ENCODE assay signal across 1 cellular context in the genomic region with DNA sequence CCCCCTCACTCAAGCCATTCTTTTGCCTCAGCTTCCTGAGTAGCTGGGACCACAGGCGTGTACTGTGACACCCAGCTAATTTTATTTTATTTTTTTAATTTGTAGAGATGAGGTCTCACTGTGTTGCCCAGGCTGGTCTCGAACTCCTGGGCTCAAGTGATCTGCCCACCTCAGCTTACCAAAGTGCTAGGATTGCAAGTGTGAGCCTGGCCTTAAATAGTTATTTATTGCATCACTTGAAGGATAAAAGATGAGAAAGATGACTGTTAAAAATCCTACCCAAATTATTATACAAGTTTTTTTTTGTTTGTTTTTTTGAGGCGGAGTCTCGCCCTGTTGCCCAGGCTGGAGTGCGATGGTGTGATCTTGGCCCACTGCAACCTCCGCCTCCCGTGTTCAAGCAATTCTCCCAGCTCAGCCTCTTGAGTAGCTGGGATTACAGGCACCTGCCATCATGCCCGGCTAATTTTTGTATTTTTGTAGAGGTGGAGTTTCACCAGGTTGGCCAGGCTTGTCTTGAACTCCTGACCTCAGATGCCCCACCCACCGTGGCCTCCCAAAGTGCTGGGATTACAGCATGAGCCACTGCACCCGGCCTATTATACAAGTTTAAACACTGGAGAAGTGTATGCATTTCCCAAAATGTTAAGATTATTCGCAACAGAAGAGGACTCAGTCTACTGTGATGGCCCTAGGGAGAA.
A peak's percentile ranks its signal among the peaks of the same experiment; 100 is the strongest.
TF ChIP-seq lines count a peak whose summit lies in the region.

No MANE protein-coding gene starts in this region.

TF ChIP-seq in K562, 482 proteins besides CTCF, POLR2A, EP300 and RAD21:
- no peak for TF ChIP-seq ZKSCAN1 (IDR thresholded peaks at IDR 0.05; ENCODE audit: low read depth, low read length)
- TF ChIP-seq ZNF165 (CRISPR knock-in tag; IDR thresholded peaks at IDR 0.05; ENCODE audit: borderline replicate concordance), result no peak
- TF ChIP-seq HCFC1 (IDR thresholded peaks at IDR 0.05; ENCODE audit: low read depth, low read length), result no peak
- TF ChIP-seq RAD51 (IDR thresholded peaks at IDR 0.05; ENCODE audit: borderline replicate concordance, low read depth), result no peak
- TF ChIP-seq CEBPG (CRISPR knock-in tag; IDR thresholded peaks at IDR 0.05), result 0 out of 2 replicates have a peak, but pooled peaks have one; percentile 38
- TF ChIP-seq CEBPG (tag; conservative IDR thresholded peaks at IDR 0.05 in 1 of 2, IDR thresholded peaks at IDR 0.05 in 1 of 2), result peak; percentile 46 to 56; a peak in 2 of 4 replicates
- no peak for TF ChIP-seq ZNF778 (CRISPR knock-in tag; IDR thresholded peaks at IDR 0.05)
- TF ChIP-seq, protein P1, sequence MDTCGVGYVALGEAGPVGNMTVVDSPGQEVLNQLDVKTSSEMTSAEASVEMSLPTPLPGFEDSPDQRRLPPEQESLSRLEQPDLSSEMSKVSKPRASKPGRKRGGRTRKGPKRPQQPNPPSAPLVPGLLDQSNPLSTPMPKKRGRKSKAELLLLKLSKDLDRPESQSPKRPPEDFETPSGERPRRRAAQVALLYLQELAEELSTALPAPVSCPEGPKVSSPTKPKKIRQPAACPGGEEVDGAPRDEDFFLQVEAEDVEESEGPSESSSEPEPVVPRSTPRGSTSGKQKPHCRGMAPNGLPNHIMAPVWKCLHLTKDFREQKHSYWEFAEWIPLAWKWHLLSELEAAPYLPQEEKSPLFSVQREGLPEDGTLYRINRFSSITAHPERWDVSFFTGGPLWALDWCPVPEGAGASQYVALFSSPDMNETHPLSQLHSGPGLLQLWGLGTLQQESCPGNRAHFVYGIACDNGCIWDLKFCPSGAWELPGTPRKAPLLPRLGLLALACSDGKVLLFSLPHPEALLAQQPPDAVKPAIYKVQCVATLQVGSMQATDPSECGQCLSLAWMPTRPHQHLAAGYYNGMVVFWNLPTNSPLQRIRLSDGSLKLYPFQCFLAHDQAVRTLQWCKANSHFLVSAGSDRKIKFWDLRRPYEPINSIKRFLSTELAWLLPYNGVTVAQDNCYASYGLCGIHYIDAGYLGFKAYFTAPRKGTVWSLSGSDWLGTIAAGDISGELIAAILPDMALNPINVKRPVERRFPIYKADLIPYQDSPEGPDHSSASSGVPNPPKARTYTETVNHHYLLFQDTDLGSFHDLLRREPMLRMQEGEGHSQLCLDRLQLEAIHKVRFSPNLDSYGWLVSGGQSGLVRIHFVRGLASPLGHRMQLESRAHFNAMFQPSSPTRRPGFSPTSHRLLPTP (IDR thresholded peaks at IDR 0.05; ENCODE audit: borderline replicate concordance, extremely low read depth, insufficient read length), result no peak
- TF ChIP-seq, protein P2, sequence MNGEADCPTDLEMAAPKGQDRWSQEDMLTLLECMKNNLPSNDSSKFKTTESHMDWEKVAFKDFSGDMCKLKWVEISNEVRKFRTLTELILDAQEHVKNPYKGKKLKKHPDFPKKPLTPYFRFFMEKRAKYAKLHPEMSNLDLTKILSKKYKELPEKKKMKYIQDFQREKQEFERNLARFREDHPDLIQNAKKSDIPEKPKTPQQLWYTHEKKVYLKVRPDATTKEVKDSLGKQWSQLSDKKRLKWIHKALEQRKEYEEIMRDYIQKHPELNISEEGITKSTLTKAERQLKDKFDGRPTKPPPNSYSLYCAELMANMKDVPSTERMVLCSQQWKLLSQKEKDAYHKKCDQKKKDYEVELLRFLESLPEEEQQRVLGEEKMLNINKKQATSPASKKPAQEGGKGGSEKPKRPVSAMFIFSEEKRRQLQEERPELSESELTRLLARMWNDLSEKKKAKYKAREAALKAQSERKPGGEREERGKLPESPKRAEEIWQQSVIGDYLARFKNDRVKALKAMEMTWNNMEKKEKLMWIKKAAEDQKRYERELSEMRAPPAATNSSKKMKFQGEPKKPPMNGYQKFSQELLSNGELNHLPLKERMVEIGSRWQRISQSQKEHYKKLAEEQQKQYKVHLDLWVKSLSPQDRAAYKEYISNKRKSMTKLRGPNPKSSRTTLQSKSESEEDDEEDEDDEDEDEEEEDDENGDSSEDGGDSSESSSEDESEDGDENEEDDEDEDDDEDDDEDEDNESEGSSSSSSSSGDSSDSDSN (IDR thresholded peaks at IDR 0.05; ENCODE audit: borderline replicate concordance in 1 of 2, low read depth in 2 of 2, low read length in 2 of 2), result no peak
- TF ChIP-seq NR2C1 (IDR thresholded peaks at IDR 0.05), result peak; percentile 64
- peak; percentile 45; the same call in 1 of the 2 replicates for TF ChIP-seq NR2C1 (tag; IDR thresholded peaks at IDR 0.05)
- TF ChIP-seq, protein P3, sequence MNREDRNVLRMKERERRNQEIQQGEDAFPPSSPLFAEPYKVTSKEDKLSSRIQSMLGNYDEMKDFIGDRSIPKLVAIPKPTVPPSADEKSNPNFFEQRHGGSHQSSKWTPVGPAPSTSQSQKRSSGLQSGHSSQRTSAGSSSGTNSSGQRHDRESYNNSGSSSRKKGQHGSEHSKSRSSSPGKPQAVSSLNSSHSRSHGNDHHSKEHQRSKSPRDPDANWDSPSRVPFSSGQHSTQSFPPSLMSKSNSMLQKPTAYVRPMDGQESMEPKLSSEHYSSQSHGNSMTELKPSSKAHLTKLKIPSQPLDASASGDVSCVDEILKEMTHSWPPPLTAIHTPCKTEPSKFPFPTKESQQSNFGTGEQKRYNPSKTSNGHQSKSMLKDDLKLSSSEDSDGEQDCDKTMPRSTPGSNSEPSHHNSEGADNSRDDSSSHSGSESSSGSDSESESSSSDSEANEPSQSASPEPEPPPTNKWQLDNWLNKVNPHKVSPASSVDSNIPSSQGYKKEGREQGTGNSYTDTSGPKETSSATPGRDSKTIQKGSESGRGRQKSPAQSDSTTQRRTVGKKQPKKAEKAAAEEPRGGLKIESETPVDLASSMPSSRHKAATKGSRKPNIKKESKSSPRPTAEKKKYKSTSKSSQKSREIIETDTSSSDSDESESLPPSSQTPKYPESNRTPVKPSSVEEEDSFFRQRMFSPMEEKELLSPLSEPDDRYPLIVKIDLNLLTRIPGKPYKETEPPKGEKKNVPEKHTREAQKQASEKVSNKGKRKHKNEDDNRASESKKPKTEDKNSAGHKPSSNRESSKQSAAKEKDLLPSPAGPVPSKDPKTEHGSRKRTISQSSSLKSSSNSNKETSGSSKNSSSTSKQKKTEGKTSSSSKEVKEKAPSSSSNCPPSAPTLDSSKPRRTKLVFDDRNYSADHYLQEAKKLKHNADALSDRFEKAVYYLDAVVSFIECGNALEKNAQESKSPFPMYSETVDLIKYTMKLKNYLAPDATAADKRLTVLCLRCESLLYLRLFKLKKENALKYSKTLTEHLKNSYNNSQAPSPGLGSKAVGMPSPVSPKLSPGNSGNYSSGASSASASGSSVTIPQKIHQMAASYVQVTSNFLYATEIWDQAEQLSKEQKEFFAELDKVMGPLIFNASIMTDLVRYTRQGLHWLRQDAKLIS (CRISPR knock-in tag; IDR thresholded peaks at IDR 0.05), result 0 out of 2 replicates have a peak, but pooled peaks have one; percentile 29
- no peak for TF ChIP-seq HMG20A (CRISPR knock-in tag; conservative IDR thresholded peaks at IDR 0.05)
- TF ChIP-seq NCOA1 (IDR thresholded peaks at IDR 0.05; ENCODE audit: low read depth), result no peak
- TF ChIP-seq, protein P4, sequence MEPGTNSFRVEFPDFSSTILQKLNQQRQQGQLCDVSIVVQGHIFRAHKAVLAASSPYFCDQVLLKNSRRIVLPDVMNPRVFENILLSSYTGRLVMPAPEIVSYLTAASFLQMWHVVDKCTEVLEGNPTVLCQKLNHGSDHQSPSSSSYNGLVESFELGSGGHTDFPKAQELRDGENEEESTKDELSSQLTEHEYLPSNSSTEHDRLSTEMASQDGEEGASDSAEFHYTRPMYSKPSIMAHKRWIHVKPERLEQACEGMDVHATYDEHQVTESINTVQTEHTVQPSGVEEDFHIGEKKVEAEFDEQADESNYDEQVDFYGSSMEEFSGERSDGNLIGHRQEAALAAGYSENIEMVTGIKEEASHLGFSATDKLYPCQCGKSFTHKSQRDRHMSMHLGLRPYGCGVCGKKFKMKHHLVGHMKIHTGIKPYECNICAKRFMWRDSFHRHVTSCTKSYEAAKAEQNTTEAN (CRISPR knock-in tag; IDR thresholded peaks at IDR 0.05), result 0 out of 2 replicates have a peak, but pooled peaks have one; percentile 18
- peak; percentile 39; the same call in 1 of the 2 replicates for TF ChIP-seq GABPB1 (CRISPR knock-in tag; IDR thresholded peaks at IDR 0.05)
- TF ChIP-seq PHTF2 (CRISPR knock-in tag; IDR thresholded peaks at IDR 0.05), result no peak
- no peak for TF ChIP-seq CREB1 (IDR thresholded peaks at IDR 0.05)
- no peak for TF ChIP-seq CREB1 (CRISPR knock-in tag; IDR thresholded peaks at IDR 0.05)
- 0 out of 2 replicates have a peak, but pooled peaks have one; percentile 36 for TF ChIP-seq TGIF2 (CRISPR knock-in tag; IDR thresholded peaks at IDR 0.05)
- no peak for TF ChIP-seq CEBPB (tag; IDR thresholded peaks at IDR 0.05)
- TF ChIP-seq, protein P5, sequence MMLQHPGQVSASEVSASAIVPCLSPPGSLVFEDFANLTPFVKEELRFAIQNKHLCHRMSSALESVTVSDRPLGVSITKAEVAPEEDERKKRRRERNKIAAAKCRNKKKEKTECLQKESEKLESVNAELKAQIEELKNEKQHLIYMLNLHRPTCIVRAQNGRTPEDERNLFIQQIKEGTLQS (IDR thresholded peaks at IDR 0.05), result peak; percentile 50; the same call in 1 of the 2 replicates
- TF ChIP-seq, protein P5 (CRISPR knock-in tag; conservative IDR thresholded peaks at IDR 0.05), result no peak
- no peak for TF ChIP-seq NFRKB (IDR thresholded peaks at IDR 0.05; ENCODE audit: low read depth)
- TF ChIP-seq SAFB2 (IDR thresholded peaks at IDR 0.05; ENCODE audit: borderline replicate concordance, low read depth, low read length, severe bottlenecking), result no peak
